In genomic region chrX:40171513-40172168, GRCh38 we compare ENCODE assay signal across 1 cellular context.
TF ChIP-seq lines count a peak whose summit lies in the region.

No MANE protein-coding gene starts in this region.

TF ChIP-seq in HEK293, 187 proteins besides CTCF, POLR2A, EP300 and RAD21 (continued from another document):
- TF ChIP-seq, protein P1, sequence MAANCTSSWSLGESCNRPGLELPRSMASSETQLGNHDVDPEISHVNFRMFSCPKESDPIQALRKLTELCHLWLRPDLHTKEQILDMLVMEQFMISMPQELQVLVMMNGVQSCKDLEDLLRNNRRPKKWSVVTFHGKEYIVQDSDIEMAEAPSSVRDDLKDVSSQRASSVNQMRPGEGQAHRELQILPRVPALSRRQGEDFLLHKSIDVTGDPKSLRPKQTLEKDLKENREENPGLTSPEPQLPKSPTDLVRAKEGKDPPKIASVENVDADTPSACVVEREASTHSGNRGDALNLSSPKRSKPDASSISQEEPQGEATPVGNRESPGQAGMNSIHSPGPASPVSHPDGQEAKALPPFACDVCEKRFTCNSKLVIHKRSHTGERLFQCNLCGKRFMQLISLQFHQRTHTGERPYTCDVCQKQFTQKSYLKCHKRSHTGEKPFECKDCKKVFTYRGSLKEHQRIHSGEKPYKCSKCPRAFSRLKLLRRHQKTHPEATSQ (tag by site-specific recombination; IDR thresholded peaks at IDR 0.05), result no peak
